In the genomic region with DNA sequence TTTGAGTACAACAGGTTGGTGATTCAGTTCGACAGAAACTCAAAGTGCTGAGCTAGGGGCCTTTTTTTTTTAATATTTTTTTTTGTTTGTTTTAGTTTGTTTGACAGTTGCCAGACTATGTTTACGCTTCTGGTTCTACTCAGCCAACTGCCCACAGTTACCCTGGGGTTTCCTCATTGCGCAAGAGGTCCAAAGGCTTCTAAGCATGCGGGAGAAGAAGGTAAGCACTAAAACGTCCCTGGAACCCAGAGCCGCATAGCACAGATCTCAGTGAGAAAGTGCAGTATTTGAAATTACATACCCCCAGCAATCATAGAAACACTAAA, we compare ENCODE assay signal across 9 cellular contexts. TPM values are rescaled to one million over a fixed set of nuclear protein-coding genes. Genes with fewer than 3 reads are reported as not detected.
A peak's percentile ranks its signal among the peaks of the same experiment; 100 is the strongest.
DNase-seq lines count a peak whose midpoint lies in the region; ATAC-seq and TF ChIP-seq lines count a peak whose summit lies in the region.
"Had no signal": no experiment of that assay in that cellular context is flagged by ENCODE, and none has a peak within 500 bp of the region (broad histone marks: within the 10 kb centered on the region; RNA-seq: fewer than 3 reads in every experiment).

No MANE protein-coding gene starts in this region.

- no peak for DNase-seq in T-cell
- DNase-seq in left cardiac atrium = peak; percentile 25
- DNase-seq in retinal pigment epithelial cell (ENCODE audit: low read depth) = no peak
- no peak for DNase-seq in superior temporal gyrus (ENCODE audit: extremely low spot score)
- no peak for DNase-seq in NCI-H1436 treated with DMSO at 0.1 percent for 48 hours (lab: John Stamatoyannopoulos, UW)

- H3K4me3 Mint-ChIP-seq in T-cell = peak overlapping the region; percentile 7 to 81 (median 21)

- peaks cover 37 to 41% of the 10 kb centered on the region in 2 donors for H3K27me3 Mint-ChIP-seq in T-cell

- POLR2A ChIA-PET in T-cell (lab: Charles Lee) = interaction anchor here in 1 of 2 donors (0.6 kb wide), 1 partner anchor 9 kb away, joined by 3 read pairs; no protein-coding TSS in a partner anchor

- intact Hi-C loops in left cardiac atrium (cut with DNase I) = no loop called here

- ATAC-seq in HG02943 (IDR thresholded peaks at IDR 0.05; ENCODE audit: low read depth, unreplicated experiment) = peak; percentile 11
- ATAC-seq in T-cell (replicated peaks in 1 of 4) = no peak
- peak; percentile 38 to 49 for ATAC-seq in left cardiac atrium
- ATAC-seq in HG03095 (IDR thresholded peaks at IDR 0.05; ENCODE audit: unreplicated experiment) = no peak

- no peak overlapping the region for H3K27ac Mint-ChIP-seq in T-cell

- TF ChIP-seq CTCF in GM12875 (IDR thresholded peaks at IDR 0.05; ENCODE audit: borderline replicate concordance, insufficient read depth, low read depth, low read length) (no peak), retinal pigment epithelial cell (conservative IDR thresholded peaks at IDR 0.05; ENCODE audit: low read depth, low read length) (no peak)

- peaks cover 5 to 16% (median 9%) of the 10 kb centered on the region in 3 donors for H3K4me1 Mint-ChIP-seq in T-cell

- CTCF ChIA-PET in T-cell (lab: Charles Lee) = interaction anchor here in 1 of 2 donors (0.7 kb wide), 1 partner anchor 37 kb away, joined by 4 read pairs; no protein-coding TSS in a partner anchor

- H3K36me3 Mint-ChIP-seq in T-cell = no peaks in the 10 kb centered on the region

- peak overlapping the region; percentile 78 for H3K4me3 ChIP-seq in GM12875 (ENCODE audit: low read depth, low read length)
- peak overlapping the region; percentile 59 for H3K4me3 ChIP-seq in retinal pigment epithelial cell (ENCODE audit: low read length)

- no peaks in the 10 kb centered on the region for H3K9me3 Mint-ChIP-seq in T-cell

RNA-seq across cellular contexts. Expression of gene PRRG4, which starts 0.6 kb away (rescaled TPM):
- total RNA-seq in T-cell = under 1 TPM in 4 of 5 donors, not detected in 1; 0.03 to 0.09 (median 0.05) TPM
- total RNA-seq in left cardiac atrium = 1 to 10 TPM in 1 of 2 donors, under 1 TPM in 1; 0.92 to 1.0 TPM

RNA-seq across cellular contexts. Expression of gene CCDC73, which starts 35.9 kb away (rescaled TPM):
- total RNA-seq in T-cell (not detected), left cardiac atrium (not detected)
- total RNA-seq: T-helper 1 cell treated with Interleukin-12 subunit alpha and Interleukin-12 subunit beta and Interleukin-4 antibody, amounts not matched to agents 30 ng/mL and 1 ng/mL, for 36 hours had no signal

Comparison
In these comparisons a context has a peak if more than half of its experiments do, and no peak if none do; other contexts are left out.
1. ATAC-seq: peak in HG02943 (single experiment) and left cardiac atrium (2 of 2); none in T-cell (0 of 4) and HG03095 (single experiment).